ENCODE assay signal across 11 cellular contexts in genomic region chr1:39178541-39179431, GRCh38. TPM values are rescaled to one million over a fixed set of nuclear protein-coding genes. Genes with fewer than 3 reads are reported as not detected.
DNase-seq lines count a peak whose midpoint lies in the region; ATAC-seq, FAIRE-seq and TF ChIP-seq lines count a peak whose summit lies in the region.
"Had no signal": no experiment of that assay in that cellular context is flagged by ENCODE, and none has a peak within 500 bp of the region (broad histone marks: within the 10 kb centered on the region; RNA-seq: fewer than 3 reads in every experiment).

No MANE protein-coding gene starts in this region.

- TF ChIP-seq CTCF in BJ (IDR thresholded peaks at IDR 0.05; ENCODE audit: insufficient read depth, low read depth, low read length) (no peak), fibroblast of lung (conservative IDR thresholded peaks at IDR 0.05 in 1 of 2, IDR thresholded peaks at IDR 0.05 in 1 of 2; ENCODE audit: low read depth in 1 of 2, low read length in 2 of 2) (no peak), neural progenitor cell (IDR thresholded peaks at IDR 0.05) (no peak), CD14-positive monocyte (IDR thresholded peaks at IDR 0.05) (no peak)

- H3K27me3 ChIP-seq in BJ (ENCODE audit: control insufficient read depth, insufficient read depth, low read length) (no peaks in the 10 kb centered on the region), fibroblast of lung (ENCODE audit: control insufficient read depth, insufficient read depth, low read length) (no peaks in the 10 kb centered on the region), neural progenitor cell (no peaks in the 10 kb centered on the region)
- H3K27me3 ChIP-seq: neutrophil had no signal

- H3K27me3 Mint-ChIP-seq in neural progenitor cell (ENCODE audit: insufficient read depth, low read depth) (peaks cover 2% of the 10 kb centered on the region), CD14-positive monocyte (ENCODE audit: low read depth in 3 of 3) (no peaks in the 10 kb centered on the region)
- H3K27me3 Mint-ChIP-seq: CD8-positive, alpha-beta memory T cell had no signal

- peaks cover 58% of the 10 kb centered on the region for H3K4me1 Mint-ChIP-seq in neural progenitor cell
- H3K4me1 Mint-ChIP-seq in CD14-positive monocyte = peaks cover 9% of the 10 kb centered on the region

- intact Hi-C loops in CD14-positive monocyte (cut with micrococcal nuclease) = loop anchor here in 1 of 2 donors (5.0 kb wide), 1 partner anchor 81 kb away; no protein-coding TSS in a partner anchor

- H2AFZ ChIP-seq in fibroblast of lung (ENCODE audit: low read length) = no peak overlapping the region
- H2AFZ ChIP-seq in neural progenitor cell (replicated peaks) = no peak overlapping the region

- no peak overlapping the region for H3K4me3 Mint-ChIP-seq in neural progenitor cell
- H3K4me3 Mint-ChIP-seq in CD14-positive monocyte = no peak overlapping the region
- H3K4me3 Mint-ChIP-seq: CD8-positive, alpha-beta memory T cell had no signal

- H3K27ac Mint-ChIP-seq in neural progenitor cell (peak overlapping the region; percentile 29), CD14-positive monocyte (no peak overlapping the region)

- CTCF ChIA-PET in BJ (lab: Yijun Ruan, JAX) = interaction anchor here (1.0 to 2.1 kb wide), 6 partner anchors 10 to 209 kb away, joined by 3 to 9 read pairs (median 4); no protein-coding TSS in a partner anchor

- peak; percentile 97 for FAIRE-seq in RCC 7860 (lab: Jason Lieb, UNC)

- no peak for ATAC-seq in GM18520 (IDR thresholded peaks at IDR 0.05; ENCODE audit: unreplicated experiment)
- no peak for ATAC-seq in HG02938 (IDR thresholded peaks at IDR 0.05; ENCODE audit: unreplicated experiment)

- H3K4me2 ChIP-seq in fibroblast of lung (ENCODE audit: extremely low read depth, insufficient read depth, low read length) (peak overlapping the region; percentile 13), neural progenitor cell (peak overlapping the region; percentile 24)

- H3K36me3 Mint-ChIP-seq in neural progenitor cell (peaks cover 10% of the 10 kb centered on the region), CD14-positive monocyte (no peaks in the 10 kb centered on the region)
- H3K36me3 Mint-ChIP-seq: CD8-positive, alpha-beta memory T cell had no signal

- H3K4me1 ChIP-seq in fibroblast of lung (ENCODE audit: control insufficient read depth, extremely low read depth, insufficient read depth, low read length) (peaks cover 26% of the 10 kb centered on the region), neural progenitor cell (peaks cover 55% of the 10 kb centered on the region)

- H3K9me3 ChIP-seq in fibroblast of lung (ENCODE audit: control insufficient read depth, insufficient read depth, low read depth, low read length) (no peaks in the 10 kb centered on the region), neural progenitor cell (ENCODE audit: low read depth) (no peaks in the 10 kb centered on the region)
- H3K9me3 ChIP-seq: neutrophil had no signal

- H3K36me3 ChIP-seq in BJ (ENCODE audit: control insufficient read depth, insufficient read depth, low read length) (no peaks in the 10 kb centered on the region), fibroblast of lung (ENCODE audit: control insufficient read depth, insufficient read depth, low read length) (no peaks in the 10 kb centered on the region), neural progenitor cell (no peaks in the 10 kb centered on the region)
- H3K36me3 ChIP-seq: neutrophil had no signal

- no peak overlapping the region for H3K4me3 ChIP-seq in BJ (ENCODE audit: low read depth, low read length)
- H3K4me3 ChIP-seq in fibroblast of lung (replicated peaks in 1 of 4; ENCODE audit: control extremely low read depth in 1 of 4, insufficient read depth in 1 of 4, low read depth in 3 of 4, low read length in 4 of 4) = no peak overlapping the region
- no peak overlapping the region for H3K4me3 ChIP-seq in neural progenitor cell

- DNase-seq in BJ (ENCODE audit: low read depth) = peak; percentile 27
- DNase-seq in RCC 7860 (ENCODE audit: low spot score) = peak; percentile 97
- peak in 1 of 2 donors; percentile 93 for DNase-seq in fibroblast of lung (ENCODE audit: low read depth in 2 of 2)
- DNase-seq in neural progenitor cell (ENCODE audit: low spot score) = peak; percentile 48
- no peak for DNase-seq in CD14-positive monocyte (ENCODE audit: low spot score)
- DNase-seq in GOT3 (lab: John Stamatoyannopoulos, UW) = no peak
- DNase-seq: activated CD4-positive, alpha-beta T cell treated with anti-CD3 and anti-CD28 coated beads, Interleukin-2, amount 50 U/mL, for 4 hours; CD8-positive, alpha-beta memory T cell had no signal

- H3K9ac ChIP-seq in fibroblast of lung (ENCODE audit: insufficient read depth, low read length) (no peak overlapping the region), neural progenitor cell (no peak overlapping the region)

- no peaks in the 10 kb centered on the region for H4K20me1 ChIP-seq in fibroblast of lung (ENCODE audit: control insufficient read depth, extremely low read depth, insufficient read depth, low read length)
- peaks cover 37% of the 10 kb centered on the region for H4K20me1 ChIP-seq in neural progenitor cell (ENCODE audit: low read depth)

- H3K9me3 Mint-ChIP-seq in neural progenitor cell (peaks cover 8% of the 10 kb centered on the region), CD14-positive monocyte (no peaks in the 10 kb centered on the region)
- H3K9me3 Mint-ChIP-seq: CD8-positive, alpha-beta memory T cell had no signal

- H3K27ac ChIP-seq in fibroblast of lung (ENCODE audit: insufficient read depth, low read length) (peak overlapping the region; percentile 32), neural progenitor cell (peak overlapping the region; percentile 73)
- H3K27ac ChIP-seq: neutrophil had no signal

- peaks cover 44% of the 10 kb centered on the region for H3F3A ChIP-seq in neural progenitor cell (ENCODE audit: low read depth)

- H3K79me2 ChIP-seq in fibroblast of lung (ENCODE audit: control insufficient read depth, insufficient read depth, low read length) (peaks cover 68% of the 10 kb centered on the region), neural progenitor cell (ENCODE audit: low read depth) (peaks cover 100% of the 10 kb centered on the region)

- POLR2A ChIA-PET in BJ (lab: Charles Lee) = interaction anchor here (0.8 kb wide), 1 partner anchor 18 kb away, joined by 3 read pairs; no protein-coding TSS in a partner anchor

RNA-seq across cellular contexts. Expression of gene MACF1, which starts 25.7 kb away (rescaled TPM):
- polyA plus RNA-seq in BJ (2011; rRNA removed) = 57.3 and 82.2 TPM in 2 replicates
- polyA minus RNA-seq in BJ (2011; rRNA and poly(A)+ RNA removed) = 229 and 264 TPM in 2 replicates
- total RNA-seq in fibroblast of lung = 265 and 414 TPM in 2 replicates
- polyA plus RNA-seq in fibroblast of lung = 110 and 178 TPM in 2 replicates
- polyA plus RNA-seq in fibroblast of lung (2012) = 116 and 225 TPM in 2 replicates
- 211 and 350 TPM in 2 replicates for polyA minus RNA-seq in fibroblast of lung (ENCODE audit: low replicate concordance)
- 203 and 222 TPM in 2 replicates for total RNA-seq in neural progenitor cell (ENCODE audit: low replicate concordance)
- 1 to 10 TPM; 3.4 to 4.5 TPM for polyA plus RNA-seq in CD14-positive monocyte

Comparison
In these comparisons a context has a peak if more than half of its experiments do, and no peak if none do; other contexts are left out.
1. DNase-seq: peak in BJ (single experiment), RCC 7860 (single experiment) and neural progenitor cell (single experiment); none in CD14-positive monocyte (single experiment) and GOT3 (single experiment).
2. RNA of gene MACF1, which starts 25.7 kb away (polyA plus RNA-seq): 110 to 225 TPM in fibroblast of lung and 57.3 to 82.2 TPM in BJ; 3.4 to 4.5 TPM in CD14-positive monocyte; every median in the first group is over 10 times any median in the second.